Comparison of ENCODE assay signal across 19 cellular contexts in genomic region chr17:59796785-59797205, GRCh38.
DNase-seq lines count a peak whose midpoint lies in the region; ATAC-seq, FAIRE-seq and TF ChIP-seq lines count a peak whose summit lies in the region.
"Had no signal": no experiment of that assay in that cellular context is flagged by ENCODE, and none has a peak within 500 bp of the region (broad histone marks: within the 10 kb centered on the region; RNA-seq: fewer than 3 reads in every experiment).

No MANE protein-coding gene starts in this region.

- TF ChIP-seq CTCF in liver (IDR thresholded peaks at IDR 0.05; ENCODE audit: low read depth, low read length, missing input control) (no peak), HepG2 (CRISPR knock-in tag; IDR thresholded peaks at IDR 0.05) (no peak), fibroblast of pulmonary artery (IDR thresholded peaks at IDR 0.05; ENCODE audit: low read length, missing control alignments) (no peak), upper lobe of right lung (IDR thresholded peaks at IDR 0.05) (no peak)

- H3K27me3 ChIP-seq in liver (ENCODE audit: control insufficient read depth in 4 of 4, insufficient read depth in 4 of 4, low read length in 3 of 4) (no peaks in the 10 kb centered on the region), HepG2 (ENCODE audit: control insufficient read depth in 1 of 2, insufficient read depth in 2 of 2, low read length in 2 of 2) (no peaks in the 10 kb centered on the region), adipocyte (replicated peaks; ENCODE audit: control insufficient read depth, insufficient read depth, low read length) (no peaks in the 10 kb centered on the region), upper lobe of right lung (no peaks in the 10 kb centered on the region)
- H3K27me3 ChIP-seq: neural progenitor cell had no signal

- no peak for ATAC-seq in HepG2
- no peak for ATAC-seq in upper lobe of right lung
- ATAC-seq: mucosa of descending colon, T-cell had no signal

- H3K4me1 ChIP-seq in liver (ENCODE audit: control insufficient read depth in 4 of 4, insufficient read depth in 4 of 4, low read length in 3 of 4) (no peaks in the 10 kb centered on the region), HepG2 (ENCODE audit: insufficient read depth, low read length) (peaks cover 9% of the 10 kb centered on the region), adipocyte (ENCODE audit: control insufficient read depth, insufficient read depth, low read length) (peaks cover 14% of the 10 kb centered on the region), upper lobe of right lung (peaks cover 20% of the 10 kb centered on the region)
- H3K4me1 ChIP-seq: neural progenitor cell had no signal

- TF ChIP-seq EP300 in HepG2 (IDR thresholded peaks at IDR 0.05; ENCODE audit: low read depth in 2 of 2, low read length in 2 of 2) (no peak), HepG2 (CRISPR knock-in tag; IDR thresholded peaks at IDR 0.05; ENCODE audit: borderline replicate concordance) (no peak)

- TF ChIP-seq POLR2A in HepG2 (IDR thresholded peaks at IDR 0.05; ENCODE audit: insufficient read depth in 1 of 2, low read depth in 2 of 2, low read length in 2 of 2), result no peak

- CTCF ChIA-PET in HepG2 (lab: Yijun Ruan, JAX; ENCODE audit: low intra/inter-chr PET ratio, low total read pairs), result no interaction called here

- no peak overlapping the region for H3K4me2 ChIP-seq in HepG2 (ENCODE audit: low read depth, low read length)
- H3K4me2 ChIP-seq: neural progenitor cell had no signal

- POLR2A ChIA-PET in HepG2 (lab: Yijun Ruan, JAX), result interaction anchor here (0.7 to 1.6 kb wide), 3 partner anchors 8 to 41 kb away, joined by 3 read pairs; no protein-coding TSS in a partner anchor

- DNase-seq in HepG2 (ENCODE audit: low spot score) (no peak), adipocyte (ENCODE audit: low read depth) (peak; percentile 50), fibroblast of pulmonary artery (ENCODE audit: low read depth) (peak; percentile 45), upper lobe of right lung (no peak), RPMI8226 (no peak)
- DNase-seq in activated CD8-positive, alpha-beta memory T cell treated with anti-CD3 and anti-CD28 coated beads, Interleukin-2, amount 50 U/mL, for 48 hours, result no peak
- no peak for DNase-seq in activated CD8-positive, alpha-beta memory T cell treated with anti-CD3 and anti-CD28 coated beads, Interleukin-2, amount 50 U/mL, for 4 hours
- DNase-seq: activated naive CD4-positive, alpha-beta T cell treated with anti-CD3 and anti-CD28 coated beads for 36 hours; anterior cingulate cortex; glutamatergic neuron; mucosa of descending colon; NCI-H1105; NCI-H510A treated with DMSO at 0.1 percent for 48 hours; SHP77; stimulated activated CD4-positive, alpha-beta T cell treated with anti-CD3 and anti-CD28 coated beads, Interleukin-4, amount 100 ng/mL, for 4 hours; T-cell had no signal

- no peaks in the 10 kb centered on the region for H3K79me2 ChIP-seq in HepG2 (ENCODE audit: insufficient read depth, low read length)

- H3K9me3 ChIP-seq in liver (ENCODE audit: control insufficient read depth in 4 of 4, low read length in 3 of 4) (no peaks in the 10 kb centered on the region), HepG2 (ENCODE audit: low read length) (no peaks in the 10 kb centered on the region), adipocyte (ENCODE audit: control insufficient read depth, low read length) (no peaks in the 10 kb centered on the region), upper lobe of right lung (no peaks in the 10 kb centered on the region)
- H3K9me3 ChIP-seq: mucosa of descending colon had no signal

- intact Hi-C loops in HepG2 (cut with micrococcal nuclease; ENCODE audit: unreplicated experiment), result no loop called here
- intact Hi-C loops in upper lobe of right lung (cut with DNase I), result no loop called here

- H3K36me3 ChIP-seq in liver (ENCODE audit: control insufficient read depth in 4 of 4, insufficient read depth in 3 of 4, low read depth in 1 of 4, low read length in 3 of 4) (peaks cover 0 to 2% (median 0%) of the 10 kb centered on the region in 4 donors), HepG2 (replicated peaks in 1 of 2; ENCODE audit: control insufficient read depth in 1 of 2, insufficient read depth in 2 of 2, low read length in 2 of 2) (peaks cover 0 to 11% of the 10 kb centered on the region in 2 experiments; a peak in 2 of 5 replicates), adipocyte (ENCODE audit: control insufficient read depth, insufficient read depth, low read length, severe bottlenecking) (no peaks in the 10 kb centered on the region), upper lobe of right lung (no peaks in the 10 kb centered on the region)
- H3K36me3 ChIP-seq: neural progenitor cell had no signal

- no TSS peak for BruUV-seq in HepG2 (replicated peaks; lab: Mats Ljungman, UMichigan)

- no peaks in the 10 kb centered on the region for H4K20me1 ChIP-seq in HepG2 (ENCODE audit: insufficient read depth, low read length)

- H3K27ac ChIP-seq in liver (ENCODE audit: low read depth in 1 of 2, low read length in 2 of 2), result peak overlapping the region in 1 of 2 donors; percentile 42
- no peak overlapping the region for H3K27ac ChIP-seq in HepG2 (ENCODE audit: extremely low read length, insufficient read depth, low read length)
- no peak overlapping the region for H3K27ac ChIP-seq in upper lobe of right lung
- H3K27ac ChIP-seq: neural progenitor cell had no signal

- TF ChIP-seq RAD21 in liver (IDR thresholded peaks at IDR 0.05) (no peak), HepG2 (CRISPR knock-in tag; IDR thresholded peaks at IDR 0.05) (no peak)

- in situ Hi-C loops in HepG2 (cut with HindIII; ENCODE audit: extremely low pct_ligation_motif_present, low pct_unique_long_range_greater_than_20kb), result no loop called here

- H3K4me3 ChIP-seq in liver (ENCODE audit: low read depth in 1 of 3, low read length in 3 of 3), result no peak overlapping the region
- no peak overlapping the region for H3K4me3 ChIP-seq in HepG2 (replicated peaks in 1 of 3; ENCODE audit: insufficient read depth in 1 of 3, low read depth in 2 of 3, low read length in 3 of 3)
- H3K4me3 ChIP-seq in adipocyte (ENCODE audit: low read length), result no peak overlapping the region
- no peak overlapping the region for H3K4me3 ChIP-seq in fibroblast of pulmonary artery (replicated peaks; ENCODE audit: low read depth, low read length)
- H3K4me3 ChIP-seq in upper lobe of right lung, result no peak overlapping the region
- H3K4me3 ChIP-seq: mucosa of descending colon, neural progenitor cell had no signal

- 80% methylated on average over 2 of the region's 2 CpGs for WGBS in liver
- WGBS in HepG2 (ENCODE audit: low lambda C conversion rate), result 86% methylated on average over 2 of the region's 2 CpGs

- H2AFZ ChIP-seq in HepG2 (ENCODE audit: low read length), result no peak overlapping the region
- H2AFZ ChIP-seq: neural progenitor cell had no signal

- FAIRE-seq in HepG2 (lab: Jason Lieb, UNC), result no peak
- FAIRE-seq: D721Med had no signal

- H3K9ac ChIP-seq in liver (ENCODE audit: low read depth in 1 of 2, low read length in 2 of 2), result no peak overlapping the region
- H3K9ac ChIP-seq in HepG2 (ENCODE audit: insufficient read depth, low read depth, low read length), result no peak overlapping the region
- no peak overlapping the region for H3K9ac ChIP-seq in adipocyte (ENCODE audit: low read length)
- H3K9ac ChIP-seq: neural progenitor cell had no signal

TF ChIP-seq in liver, 16 proteins besides CTCF, POLR2A, EP300 and RAD21:
- peak; percentile 72 for TF ChIP-seq NR2F2 (IDR thresholded peaks at IDR 0.05)
- TF ChIP-seq ATF3 (IDR thresholded peaks at IDR 0.05), result no peak

TF ChIP-seq in HepG2, 621 proteins besides CTCF, POLR2A, EP300 and RAD21 (continues in another document):
- no peak for TF ChIP-seq MTF1 (CRISPR knock-in tag; IDR thresholded peaks at IDR 0.05)
- no peak for TF ChIP-seq GABPA (IDR thresholded peaks at IDR 0.05; ENCODE audit: low read depth, low read length)
- no peak for TF ChIP-seq GABPA (CRISPR knock-in tag; IDR thresholded peaks at IDR 0.05; ENCODE audit: low read depth)
- TF ChIP-seq ZNF180 (CRISPR knock-in tag; IDR thresholded peaks at IDR 0.05; ENCODE audit: borderline replicate concordance, low read depth), result no peak
- TF ChIP-seq NR2F1 (CRISPR knock-in tag; IDR thresholded peaks at IDR 0.05), result no peak
- TF ChIP-seq HMG20B (CRISPR knock-in tag; conservative IDR thresholded peaks at IDR 0.05), result no peak
- TF ChIP-seq ZNF343 (CRISPR knock-in tag; IDR thresholded peaks at IDR 0.05), result no peak
- no peak for TF ChIP-seq ZNF18 (CRISPR knock-in tag; IDR thresholded peaks at IDR 0.05; ENCODE audit: insufficient replicate concordance)
- TF ChIP-seq TFE3 (CRISPR knock-in tag; IDR thresholded peaks at IDR 0.05), result no peak
- TF ChIP-seq ZNF33B (CRISPR knock-in tag; IDR thresholded peaks at IDR 0.05), result no peak

Comparison
In these comparisons a context has a peak if more than half of its experiments do, and no peak if none do; other contexts are left out.
1. DNase-seq: peak in adipocyte (single experiment) and fibroblast of pulmonary artery (single experiment); none in HepG2 (single experiment), activated CD8-positive, alpha-beta memory T cell treated with anti-CD3 and anti-CD28 coated beads, Interleukin-2, amount 50 U/mL, for 48 hours (single experiment), upper lobe of right lung (single experiment), activated CD8-positive, alpha-beta memory T cell treated with anti-CD3 and anti-CD28 coated beads, Interleukin-2, amount 50 U/mL, for 4 hours (single experiment) and RPMI8226 (single experiment).